ENCODE assay signal across 24 cellular contexts in genomic region chr10:90064295-90064694, GRCh38.
"Had no signal": no experiment of that assay in that cellular context is flagged by ENCODE, and none has a peak within 500 bp of the region (broad histone marks: within the 10 kb centered on the region; RNA-seq: fewer than 3 reads in every experiment).

No MANE protein-coding gene starts in this region.

- H3K36me3 ChIP-seq: gastrocnemius medialis, ovary, sigmoid colon, tibial artery had no signal

- H3K27ac ChIP-seq: gastrocnemius medialis, ovary, psoas muscle, sigmoid colon, testis, tibial artery had no signal

- H3K9me3 ChIP-seq: gastrocnemius medialis, ovary, psoas muscle, sigmoid colon, testis, tibial artery had no signal

- H3K27me3 ChIP-seq: gastrocnemius medialis, ovary, sigmoid colon, testis, tibial artery had no signal

- H3K4me1 ChIP-seq: gastrocnemius medialis, psoas muscle, sigmoid colon, testis, tibial artery had no signal

- H3K4me3 ChIP-seq: gastrocnemius medialis, lung, ovary, psoas muscle, sigmoid colon, testis, tibial artery had no signal

- ATAC-seq: effector memory CD8-positive, alpha-beta T cell; gastrocnemius medialis; left lobe of liver; naive thymus-derived CD8-positive, alpha-beta T cell; psoas muscle; right cardiac atrium; stimulated activated effector memory CD8-positive, alpha-beta T cell treated with anti-CD3 and anti-CD28 coated beads, Interleukin-12 subunit alpha, Interleukin-12 subunit beta, amount 100 ng/mL, for 72 hours had no signal

- DNase-seq: cortex of kidney; effector memory CD8-positive, alpha-beta T cell; foreskin fibroblast; gastrocnemius medialis; head of caudate nucleus; kidney; mesenchymal stem cell; naive thymus-derived CD8-positive, alpha-beta T cell; nephron progenitor cell; occipital lobe; ovary; posterior cingulate gyrus; psoas muscle; right cardiac atrium; sigmoid colon; stimulated activated CD4-positive, alpha-beta T cell treated with anti-CD3 and anti-CD28 coated beads, Interleukin-2, amount 100 ng/mL, for 24 hours; stimulated activated CD4-positive, alpha-beta T cell treated with anti-CD3 and anti-CD28 coated beads, Interleukin-4, amount 100 ng/mL, for 24 hours; stimulated activated naive CD4-positive, alpha-beta T cell treated with Interleukin-2 at 50 U/mL for 16 hours; substantia nigra; testis; tibial artery had no signal
